15 cellular contexts compared by ENCODE assay signal in genomic region chr11:114296979-114297372, GRCh38. TPM values are rescaled to one million over a fixed set of nuclear protein-coding genes. Genes with fewer than 3 reads are reported as not detected.
DNase-seq lines count a peak whose midpoint lies in the region; ATAC-seq and TF ChIP-seq lines count a peak whose summit lies in the region.
"Had no signal": no experiment of that assay in that cellular context is flagged by ENCODE, and none has a peak within 500 bp of the region (broad histone marks: within the 10 kb centered on the region; RNA-seq: fewer than 3 reads in every experiment).

No MANE protein-coding gene starts in this region.

- peak overlapping the region; percentile 97 for H3K4me2 ChIP-seq in osteoblast (ENCODE audit: insufficient read depth, low read length)

- TF ChIP-seq CTCF in osteoblast (IDR thresholded peaks at IDR 0.05; ENCODE audit: extremely low read depth, low read depth, low read length) = no peak
- no peak for TF ChIP-seq CTCF in upper lobe of left lung (IDR thresholded peaks at IDR 0.05)
- no peak for TF ChIP-seq CTCF in CD14-positive monocyte (IDR thresholded peaks at IDR 0.05)

- H3K4me1 Mint-ChIP-seq in immature natural killer cell (no peaks in the 10 kb centered on the region), CD14-positive monocyte (no peaks in the 10 kb centered on the region)
- H3K4me1 Mint-ChIP-seq: activated naive CD8-positive, alpha-beta T cell treated with anti-CD3 and anti-CD28 coated beads, Interleukin-2, amount 10 ng/mL, durations not matched to agents 7 days and 5 days had no signal

- H3K9me3 ChIP-seq in osteoblast (ENCODE audit: low read depth, low read length) (peaks cover 1% of the 10 kb centered on the region), upper lobe of left lung (no peaks in the 10 kb centered on the region)

- H4K20me1 ChIP-seq in osteoblast (ENCODE audit: insufficient read depth, low read length) = peaks cover 31% of the 10 kb centered on the region

- peaks cover 57% of the 10 kb centered on the region for H3K79me2 ChIP-seq in osteoblast (ENCODE audit: insufficient read depth, low read length)

- H3K27me3 ChIP-seq in osteoblast (ENCODE audit: insufficient read depth, low read length) (no peaks in the 10 kb centered on the region), upper lobe of left lung (no peaks in the 10 kb centered on the region)

- no peak overlapping the region for H3K4me3 Mint-ChIP-seq in immature natural killer cell
- H3K4me3 Mint-ChIP-seq in CD14-positive monocyte = no peak overlapping the region
- H3K4me3 Mint-ChIP-seq: activated naive CD8-positive, alpha-beta T cell treated with anti-CD3 and anti-CD28 coated beads, Interleukin-2, amount 10 ng/mL, durations not matched to agents 7 days and 5 days; T-helper 1 cell treated with Interleukin-12 subunit alpha and Interleukin-12 subunit beta and Interleukin-4 antibody, amounts not matched to agents 30 μg/mL and 1 μg/mL, for 36 hours had no signal

- no peak for TF ChIP-seq POLR2A in upper lobe of left lung (IDR thresholded peaks at IDR 0.05)

- H3K4me3 ChIP-seq in osteoblast (ENCODE audit: insufficient read depth, low read length) (peak overlapping the region; percentile 72), upper lobe of left lung (peak overlapping the region in 3 of 4 donors; percentile 32 to 43 (median 43))
- H3K4me3 ChIP-seq: GM12878 had no signal

- H3K36me3 Mint-ChIP-seq in immature natural killer cell = no peaks in the 10 kb centered on the region
- H3K36me3 Mint-ChIP-seq in CD14-positive monocyte = no peaks in the 10 kb centered on the region
- H3K36me3 Mint-ChIP-seq: activated naive CD8-positive, alpha-beta T cell treated with anti-CD3 and anti-CD28 coated beads, Interleukin-2, amount 10 ng/mL, durations not matched to agents 7 days and 5 days had no signal

- H3K27ac Mint-ChIP-seq in immature natural killer cell (no peak overlapping the region), CD14-positive monocyte (no peak overlapping the region)
- H3K27ac Mint-ChIP-seq: activated naive CD8-positive, alpha-beta T cell treated with anti-CD3 and anti-CD28 coated beads, Interleukin-2, amount 10 ng/mL, durations not matched to agents 7 days and 5 days; T-helper 1 cell treated with Interleukin-12 subunit alpha and Interleukin-12 subunit beta and Interleukin-4 antibody, amounts not matched to agents 30 μg/mL and 1 μg/mL, for 36 hours had no signal

- TF ChIP-seq EP300 in upper lobe of left lung (IDR thresholded peaks at IDR 0.05) = no peak

- intact Hi-C loops in CD14-positive monocyte (cut with micrococcal nuclease) = no loop called here

- no peak overlapping the region for H2AFZ ChIP-seq in osteoblast (ENCODE audit: low read length)

- H3K27me3 Mint-ChIP-seq in immature natural killer cell (ENCODE audit: low read depth in 3 of 3) (peaks cover 2 to 16% (median 2%) of the 10 kb centered on the region in 3 donors), CD14-positive monocyte (ENCODE audit: low read depth in 3 of 3) (peaks cover 0 to 4% (median under 1%) of the 10 kb centered on the region in 3 donors)

- H3K9me3 Mint-ChIP-seq in immature natural killer cell (peaks cover 0 to 3% (median 0%) of the 10 kb centered on the region in 6 donors), CD14-positive monocyte (peaks cover 0 to 9% (median 0%) of the 10 kb centered on the region in 7 donors)

- H3K27ac ChIP-seq in epithelial cell of prostate = peak overlapping the region; percentile 81
- H3K27ac ChIP-seq in osteoblast (ENCODE audit: low read depth, low read length) = peak overlapping the region; percentile 100
- peak overlapping the region; percentile 79 to 89 (median 85) for H3K27ac ChIP-seq in upper lobe of left lung
- H3K27ac ChIP-seq: 22Rv1 had no signal

- H3K4me1 ChIP-seq in osteoblast (ENCODE audit: insufficient read depth, low read length) (peaks cover 42% of the 10 kb centered on the region), upper lobe of left lung (peaks cover 26 to 39% (median 28%) of the 10 kb centered on the region in 4 donors)

- peak; percentile 10 for DNase-seq in DMS 273 (lab: John Stamatoyannopoulos, UW; ENCODE audit: unreplicated experiment)
- DNase-seq in DMS 273 treated with DMSO at 0.1 percent for 48 hours (lab: John Stamatoyannopoulos, UW) = no peak
- DNase-seq in epithelial cell of prostate (ENCODE audit: low read depth, low spot score) = no peak
- DNase-seq in osteoblast (ENCODE audit: insufficient read length, low spot score, missing footprints) = no peak
- DNase-seq in upper lobe of left lung = no peak
- DNase-seq in immature natural killer cell = no peak
- DNase-seq in GDM1 (lab: John Stamatoyannopoulos, UW) = no peak
- no peak for DNase-seq in CD14-positive monocyte (ENCODE audit: low spot score)
- DNase-seq: activated naive CD8-positive, alpha-beta T cell treated with anti-CD3 and anti-CD28 coated beads, Interleukin-2, amount 10 ng/mL, durations not matched to agents 7 days and 5 days; DMS153; NCI-H1436 treated with DMSO at 0.1 percent for 48 hours; posterior cingulate gyrus had no signal

- H3K36me3 ChIP-seq in osteoblast (ENCODE audit: insufficient read depth, low read length) = peaks cover 47% of the 10 kb centered on the region
- H3K36me3 ChIP-seq in upper lobe of left lung = peaks cover 0 to 12% (median 6%) of the 10 kb centered on the region in 4 donors

- no peak for ATAC-seq in upper lobe of left lung (ENCODE audit: low FRiP score in 2 of 2)
- ATAC-seq: GM12878 had no signal

RNA-seq across cellular contexts. Expression of gene NNMT, which starts 0.8 kb away (rescaled TPM):
- total RNA-seq in osteoblast (1,091 and 1,196 TPM in 2 replicates), upper lobe of left lung (100 to 1,000 TPM in 5 of 6 donors, 10 to 100 TPM in 1; 93.4 to 383 (median 208) TPM)
- polyA plus RNA-seq in immature natural killer cell (1 to 10 TPM in 1 of 3 donors, under 1 TPM in 1, not detected in 1; 0.68 to 1.0 TPM), CD14-positive monocyte (not detected)
- total RNA-seq: activated naive CD8-positive, alpha-beta T cell treated with anti-CD3 and anti-CD28 coated beads, Interleukin-2, amount 10 ng/mL, durations not matched to agents 7 days and 5 days; GM12878 had no signal
